In genomic region chr11:43904737-43905515, GRCh38 we compare ENCODE assay signal across 11 cellular contexts. TPM values are rescaled to one million over a fixed set of nuclear protein-coding genes. Genes with fewer than 3 reads are reported as not detected.
DNase-seq lines count a peak whose midpoint lies in the region; FAIRE-seq and TF ChIP-seq lines count a peak whose summit lies in the region.
"Had no signal": no experiment of that assay in that cellular context is flagged by ENCODE, and none has a peak within 500 bp of the region (broad histone marks: within the 10 kb centered on the region; RNA-seq: fewer than 3 reads in every experiment).

No MANE protein-coding gene starts in this region.

- intact Hi-C loops in vagina (cut with DNase I): no loop called here

- no peaks in the 10 kb centered on the region for H3K4me1 Mint-ChIP-seq in astrocyte (ENCODE audit: low read depth, unreplicated experiment)
- peaks cover 25% of the 10 kb centered on the region for H3K4me1 Mint-ChIP-seq in nephron progenitor cell

- peak overlapping the region; percentile 28 for H3K27ac ChIP-seq in astrocyte (ENCODE audit: low read depth, low read length)
- H3K27ac ChIP-seq in vagina: peak overlapping the region; percentile 55

- DNase-seq in astrocyte (ENCODE audit: low read depth) (peak; percentile 63), fibroblast of villous mesenchyme (ENCODE audit: low read depth) (peak; percentile 78), nephron progenitor cell (no peak), vagina (ENCODE audit: extremely low spot score in 2 of 2) (no peak), T-helper 1 cell (no peak)
- no peak for DNase-seq in stimulated activated CD4-positive, alpha-beta T cell treated with anti-CD3 and anti-CD28 coated beads, Interleukin-15, amount 100 ng/mL, for 24 hours
- no peak for DNase-seq in stimulated activated CD4-positive, alpha-beta T cell treated with anti-CD3 and anti-CD28 coated beads, Interleukin-4, amount 100 ng/mL, for 1 hour
- DNase-seq: activated naive CD4-positive, alpha-beta T cell treated with anti-CD3 and anti-CD28 coated beads, Interleukin-2, amount 50 U/mL, for 16 hours had no signal

- peak overlapping the region; percentile 58 for H3K4me2 ChIP-seq in astrocyte (ENCODE audit: low read length)

- H3K79me2 ChIP-seq in astrocyte (ENCODE audit: insufficient read depth, low read length): peaks cover 6% of the 10 kb centered on the region

- peaks cover 32% of the 10 kb centered on the region for H4K20me1 ChIP-seq in astrocyte (ENCODE audit: insufficient read depth, low read length)

- H3K4me1 ChIP-seq in astrocyte (ENCODE audit: insufficient read depth, low read length) (peaks cover 16% of the 10 kb centered on the region), vagina (peaks cover 7% of the 10 kb centered on the region)

- no peak for FAIRE-seq in astrocyte (lab: Jason Lieb, UNC)
- FAIRE-seq: frontal cortex, RCC 7860 had no signal

- H3K36me3 Mint-ChIP-seq in astrocyte (ENCODE audit: low read depth, unreplicated experiment): peaks cover 3% of the 10 kb centered on the region
- peaks cover 57% of the 10 kb centered on the region for H3K36me3 Mint-ChIP-seq in nephron progenitor cell (ENCODE audit: low read depth)

- H2AFZ ChIP-seq in astrocyte (ENCODE audit: low read depth, low read length): peak overlapping the region; percentile 31

- H3K27me3 Mint-ChIP-seq in astrocyte (ENCODE audit: low read depth, unreplicated experiment) (no peaks in the 10 kb centered on the region), nephron progenitor cell (ENCODE audit: low read depth, poor library complexity) (peaks cover 2% of the 10 kb centered on the region)

- TF ChIP-seq POLR2A in vagina (IDR thresholded peaks at IDR 0.05): no peak

- H3K9me3 ChIP-seq in astrocyte (ENCODE audit: insufficient read depth, low read depth, low read length) (no peaks in the 10 kb centered on the region), vagina (no peaks in the 10 kb centered on the region)

- no peak overlapping the region for H3K4me3 ChIP-seq in astrocyte (ENCODE audit: insufficient read depth, low read depth, low read length)
- H3K4me3 ChIP-seq in fibroblast of villous mesenchyme (ENCODE audit: low read depth, low read length): no peak overlapping the region
- H3K4me3 ChIP-seq in vagina: no peak overlapping the region

- H3K9me3 Mint-ChIP-seq in astrocyte (ENCODE audit: unreplicated experiment): peaks cover 1% of the 10 kb centered on the region
- no peaks in the 10 kb centered on the region for H3K9me3 Mint-ChIP-seq in nephron progenitor cell

- no peaks in the 10 kb centered on the region for H3K27me3 ChIP-seq in astrocyte (ENCODE audit: insufficient read depth, low read length)
- H3K27me3 ChIP-seq in vagina: no peaks in the 10 kb centered on the region

- H3K27ac Mint-ChIP-seq in astrocyte (ENCODE audit: unreplicated experiment) (no peak overlapping the region), nephron progenitor cell (peak overlapping the region; percentile 70)

- H3K9ac ChIP-seq in astrocyte (ENCODE audit: low read length): peak overlapping the region; percentile 57

- H3K4me3 Mint-ChIP-seq in astrocyte (ENCODE audit: unreplicated experiment) (no peak overlapping the region), nephron progenitor cell (no peak overlapping the region)

- TF ChIP-seq CTCF in astrocyte (IDR thresholded peaks at IDR 0.05; ENCODE audit: insufficient read depth, low read depth, low read length) (no peak), fibroblast of villous mesenchyme (IDR thresholded peaks at IDR 0.05; ENCODE audit: insufficient read depth, low read depth, low read length) (no peak), nephron progenitor cell (IDR thresholded peaks at IDR 0.05) (no peak), vagina (IDR thresholded peaks at IDR 0.05) (no peak)

- H3K36me3 ChIP-seq in astrocyte (ENCODE audit: insufficient read depth, low read length): peaks cover 9% of the 10 kb centered on the region
- H3K36me3 ChIP-seq in vagina: peaks cover 3 to 31% of the 10 kb centered on the region in 2 donors

RNA-seq across cellular contexts. Expression of gene ALKBH3, which starts 24.3 kb away (rescaled TPM):
- total RNA-seq in astrocyte (24.8 and 30.5 TPM in 2 replicates), fibroblast of villous mesenchyme (33.7 and 51.5 TPM in 2 replicates), vagina (33.4 TPM)

RNA-seq across cellular contexts. Expression of gene C11orf96, which starts 37.5 kb away (rescaled TPM):
- total RNA-seq in astrocyte: 1.8 and 3.1 TPM in 2 replicates
- 13.2 and 17.3 TPM in 2 replicates for total RNA-seq in fibroblast of villous mesenchyme
- total RNA-seq in vagina: 202 TPM
- total RNA-seq: HT-29 had no signal

Comparison
In these comparisons a context has a peak if more than half of its experiments do, and no peak if none do; other contexts are left out.
1. DNase-seq: peak in astrocyte (single experiment) and fibroblast of villous mesenchyme (single experiment); none in nephron progenitor cell (single experiment), vagina (0 of 2), T-helper 1 cell (0 of 5), stimulated activated CD4-positive, alpha-beta T cell treated with anti-CD3 and anti-CD28 coated beads, Interleukin-15, amount 100 ng/mL, for 24 hours (single experiment) and stimulated activated CD4-positive, alpha-beta T cell treated with anti-CD3 and anti-CD28 coated beads, Interleukin-4, amount 100 ng/mL, for 1 hour (single experiment).
2. RNA of gene C11orf96, which starts 37.5 kb away (total RNA-seq): 202 TPM in vagina (single experiment); 13.2 to 17.3 TPM in fibroblast of villous mesenchyme and 1.8 to 3.1 TPM in astrocyte; every median in the first group is over 10 times any median in the second.